8 cellular contexts compared by ENCODE assay signal in genomic region chr20:298755-299391, GRCh38. TPM values are rescaled to one million over a fixed set of nuclear protein-coding genes. Genes with fewer than 3 reads are reported as not detected.
A peak's percentile ranks its signal among the peaks of the same experiment; 100 is the strongest.
DNase-seq lines count a peak whose midpoint lies in the region; ATAC-seq and TF ChIP-seq lines count a peak whose summit lies in the region.

No MANE protein-coding gene starts in this region.

- H3K27me3 ChIP-seq in A673 (replicated peaks; ENCODE audit: insufficient read depth, low read depth, low read length, poor library complexity) (no peaks in the 10 kb centered on the region), KMS-11 (ENCODE audit: insufficient read depth, low read depth) (no peaks in the 10 kb centered on the region), mucosa of stomach (ENCODE audit: control insufficient read depth, insufficient read depth, low read length) (no peaks in the 10 kb centered on the region)

- H3K4me3 Mint-ChIP-seq in chondrocyte (ENCODE audit: unreplicated experiment): peak overlapping the region; percentile 94

- POLR2A ChIA-PET in A673 (lab: Charles Lee; ENCODE audit: low non-redundant PET): no interaction called here

- H3K27ac Mint-ChIP-seq in chondrocyte (ENCODE audit: unreplicated experiment): peak overlapping the region; percentile 96

- peaks cover 12% of the 10 kb centered on the region for H3K36me3 ChIP-seq in A673 (ENCODE audit: insufficient read depth, low read length, poor library complexity, severe bottlenecking)
- no peaks in the 10 kb centered on the region for H3K36me3 ChIP-seq in KMS-11 (ENCODE audit: insufficient read depth)
- H3K36me3 ChIP-seq in mucosa of stomach (ENCODE audit: control insufficient read depth, insufficient read depth, low read length): no peaks in the 10 kb centered on the region

- intact Hi-C loops in A673 (cut with micrococcal nuclease; ENCODE audit: unreplicated experiment): no loop called here

- peaks cover 36% of the 10 kb centered on the region for H3K79me2 ChIP-seq in KMS-11 (ENCODE audit: insufficient read depth, low read depth)

- H4K20me1 ChIP-seq in KMS-11 (ENCODE audit: insufficient read depth): 0 out of 2 replicates have a peak, but pooled peaks cover 8% of the 10 kb centered on the region

- peak overlapping the region; percentile 99 for H3K27ac ChIP-seq in A673 (ENCODE audit: low read depth, low read length, poor library complexity, severe bottlenecking)
- H3K27ac ChIP-seq in KMS-11: peak overlapping the region; percentile 93

- no peaks in the 10 kb centered on the region for H3K9me3 Mint-ChIP-seq in chondrocyte (ENCODE audit: low read depth)

- no peak for TF ChIP-seq CTCF in A673 (conservative IDR thresholded peaks at IDR 0.05; ENCODE audit: low read depth, low read length)
- no peak for TF ChIP-seq CTCF in KMS-11 (conservative IDR thresholded peaks at IDR 0.05; ENCODE audit: low read depth, low read length)
- no peak for TF ChIP-seq CTCF in chondrocyte (IDR thresholded peaks at IDR 0.05)

- H3K9ac ChIP-seq in KMS-11 (peak overlapping the region; percentile 97; the same call in 1 of the 2 replicates), mucosa of stomach (ENCODE audit: low read length) (peak overlapping the region; percentile 97)

- DNase-seq in A673 (ENCODE audit: low spot score): peak; percentile 44
- DNase-seq in chondrocyte (ENCODE audit: low spot score): no peak
- DNase-seq in NCI-H226: no peak

- BruUV-seq in A673 (replicated peaks; lab: Mats Ljungman, UMichigan): no TSS peak

- no peak overlapping the region for H2AFZ ChIP-seq in KMS-11 (ENCODE audit: low read depth)

- no peaks in the 10 kb centered on the region for H3K27me3 Mint-ChIP-seq in chondrocyte (ENCODE audit: low read depth)

- H3K9me3 ChIP-seq in A673 (ENCODE audit: low read depth, low read length, poor library complexity, severe bottlenecking): no peaks in the 10 kb centered on the region
- H3K9me3 ChIP-seq in mucosa of stomach (ENCODE audit: control insufficient read depth, low read length): no peaks in the 10 kb centered on the region

- H3K4me2 ChIP-seq in KMS-11: peak overlapping the region; percentile 91

- H3K4me1 Mint-ChIP-seq in chondrocyte (ENCODE audit: low read depth): peaks cover 48% of the 10 kb centered on the region

- H3K36me3 Mint-ChIP-seq in chondrocyte (ENCODE audit: low read depth): peaks cover 4% of the 10 kb centered on the region

- H3K4me3 ChIP-seq in A673 (ENCODE audit: low read depth, low read length, poor library complexity, severe bottlenecking) (peak overlapping the region; percentile 88), KMS-11 (IDR thresholded peaks at IDR 0.05; ENCODE audit: insufficient read depth, low read depth, low read length) (no peak overlapping the region), mucosa of stomach (ENCODE audit: low read length) (peak overlapping the region; percentile 93)

- CTCF ChIA-PET in A673 (lab: Charles Lee): interaction anchor here (0.7 kb wide), 1 partner anchor 55 kb away, joined by 3 read pairs; no protein-coding TSS in a partner anchor

- no peak for ATAC-seq in HG03135 (IDR thresholded peaks at IDR 0.05; ENCODE audit: unreplicated experiment)
- ATAC-seq in HG02759 (IDR thresholded peaks at IDR 0.05; ENCODE audit: unreplicated experiment): no peak
- no peak for ATAC-seq in GM19351 (IDR thresholded peaks at IDR 0.05; ENCODE audit: unreplicated experiment)

- H3K4me1 ChIP-seq in A673 (ENCODE audit: insufficient read depth, low read length, poor library complexity, severe bottlenecking) (peaks cover 32% of the 10 kb centered on the region), KMS-11 (ENCODE audit: low read depth, poor library complexity, severe bottlenecking) (peaks cover 24% of the 10 kb centered on the region), mucosa of stomach (ENCODE audit: control insufficient read depth, insufficient read depth, low read length) (peaks cover 24% of the 10 kb centered on the region)

RNA-seq across cellular contexts. Expression of gene ZCCHC3, which starts 1.5 kb away (rescaled TPM):
- total RNA-seq in A673 (2021) (38.0 and 39.6 TPM in 2 replicates), chondrocyte (17.2 to 18.6 TPM (median 17.4 TPM) in 3 replicates)

RNA-seq across cellular contexts. Expression of gene C20orf96, which starts 8.3 kb away (rescaled TPM):
- total RNA-seq in A673 (2021): 21.7 and 26.3 TPM in 2 replicates
- total RNA-seq in chondrocyte: 10.8 to 12.1 TPM (median 11.1 TPM) in 3 replicates

RNA-seq across cellular contexts. Expression of gene SOX12, which starts 26.5 kb away (rescaled TPM):
- total RNA-seq in A673 (2021) (41.0 and 51.0 TPM in 2 replicates), chondrocyte (34.3 to 40.4 TPM (median 39.6 TPM) in 3 replicates)

RNA-seq across cellular contexts. Expression of gene DEFB132, which starts 41.3 kb away (rescaled TPM):
- not detected in 2 replicates for total RNA-seq in A673 (2021)
- not detected in 3 replicates for total RNA-seq in chondrocyte

RNA-seq across cellular contexts. Expression of gene NRSN2, which starts 48.0 kb away (rescaled TPM):
- total RNA-seq in A673 (2021) (43.4 and 55.4 TPM in 2 replicates), chondrocyte (72.1 to 77.1 TPM (median 73.2 TPM) in 3 replicates)
